16 cellular contexts compared by ENCODE assay signal in the genomic region with DNA sequence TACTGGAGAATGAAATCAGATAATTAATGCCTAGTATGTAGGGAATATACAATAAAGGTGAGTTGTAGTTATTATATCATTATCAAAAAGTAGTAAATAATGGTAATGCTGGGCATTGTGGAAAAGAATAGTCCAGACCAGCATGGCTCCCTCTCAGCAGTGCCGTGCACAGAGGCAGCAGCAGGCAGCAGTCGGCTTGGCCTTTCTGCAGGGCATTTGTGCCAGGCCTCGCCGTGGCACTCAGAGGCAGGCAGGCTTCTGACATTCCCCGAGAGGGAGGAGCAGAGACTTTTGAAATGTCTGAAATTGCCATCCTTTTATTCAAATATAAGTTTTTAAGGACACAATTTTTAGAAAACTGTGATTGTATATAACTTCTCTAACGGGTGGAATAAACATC.
"Had no signal": no experiment of that assay in that cellular context is flagged by ENCODE, and none has a peak within 500 bp of the region (broad histone marks: within the 10 kb centered on the region; RNA-seq: fewer than 3 reads in every experiment).

No MANE protein-coding gene starts in this region.

- DNase-seq: effector memory CD4-positive, alpha-beta T cell; esophagus squamous epithelium; foreskin fibroblast; kidney; left cardiac atrium; left ventricle myocardium superior; naive thymus-derived CD4-positive, alpha-beta T cell; nephron progenitor cell; small intestine; stimulated activated CD4-positive, alpha-beta T cell treated with anti-CD3 and anti-CD28 coated beads, Interleukin-12 subunit alpha, Interleukin-12 subunit beta, amount 100 ng/mL, for 4 hours; stimulated activated naive CD4-positive, alpha-beta T cell treated with Interleukin-2 at 50 U/mL for 16 hours; thyroid gland; uterus had no signal

- H3K36me3 ChIP-seq: suprapubic skin, thyroid gland, uterus had no signal

- H3K27me3 ChIP-seq: esophagus squamous epithelium, gastroesophageal sphincter, hepatocyte, suprapubic skin, thyroid gland, uterus had no signal

- H3K27ac ChIP-seq: esophagus squamous epithelium, hepatocyte, suprapubic skin, thyroid gland, uterus had no signal

- H3K4me1 ChIP-seq: suprapubic skin, uterus had no signal

- H3K9me3 ChIP-seq: esophagus squamous epithelium, gastroesophageal sphincter, suprapubic skin, thyroid gland, uterus had no signal

- ATAC-seq: gastroesophageal sphincter; left ventricle myocardium superior; naive thymus-derived CD4-positive, alpha-beta T cell had no signal

- H3K4me3 ChIP-seq: esophagus squamous epithelium, gastroesophageal sphincter, hepatocyte, suprapubic skin, thyroid gland, uterus had no signal
